ENCODE assay signal across 30 cellular contexts in the genomic region with DNA sequence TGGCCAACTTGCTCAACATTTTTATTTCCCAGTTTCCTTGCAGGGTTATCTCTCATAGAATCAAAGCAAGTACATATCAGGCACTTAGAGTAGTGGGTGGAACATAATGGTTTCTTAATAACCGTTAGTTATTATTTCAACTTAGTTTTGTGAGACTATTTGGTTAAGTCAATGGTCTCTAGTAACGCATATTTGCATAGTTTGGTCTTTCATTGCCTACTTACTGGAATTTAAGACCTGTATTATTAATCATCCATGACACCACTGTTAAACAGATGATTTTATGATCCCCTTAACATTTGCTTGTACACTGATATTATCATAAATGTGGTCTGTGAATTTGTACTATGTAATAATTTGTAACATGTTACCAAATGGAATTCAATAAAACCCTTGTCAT.
"Had no signal": no experiment of that assay in that cellular context is flagged by ENCODE, and none has a peak within 500 bp of the region (broad histone marks: within the 10 kb centered on the region; RNA-seq: fewer than 3 reads in every experiment).

No MANE protein-coding gene starts in this region.

- H3K27ac ChIP-seq: adrenal gland, ascending aorta, body of pancreas, brain microvascular endothelial cell, breast epithelium, cardiac muscle cell had no signal

- H3K4me3 ChIP-seq: adrenal gland, ascending aorta, body of pancreas, breast epithelium, cardiac muscle cell had no signal

- H3K9me3 ChIP-seq: adrenal gland, ascending aorta, body of pancreas, breast epithelium had no signal

- ATAC-seq: activated naive CD4-positive, alpha-beta T cell treated with anti-CD3 and anti-CD28 coated beads, Interleukin-2, amount 50 U/mL, for 72 hours; activated naive CD8-positive, alpha-beta T cell treated with anti-CD3 and anti-CD28 coated beads, Interleukin-2, amount 50 U/mL, for 24 hours; activated T-cell treated with anti-CD3 and anti-CD28 coated beads, Interleukin-2, amount 50 U/mL, for 4 hours; activated T-cell treated with anti-CD3 and anti-CD28 coated beads, Interleukin-2, amount 50 U/mL, for 72 hours; activated T-helper 17 cell treated with anti-CD3 and anti-CD28 coated beads, Interleukin-2, amount 50 U/mL, for 72 hours; body of pancreas had no signal

- DNase-seq: activated effector memory CD4-positive, alpha-beta T cell treated with anti-CD3 and anti-CD28 coated beads, Interleukin-2, amount 50 U/mL, for 16 hours; activated effector memory CD4-positive, alpha-beta T cell treated with Interleukin-2 at 50 U/mL for 16 hours; activated gamma-delta T cell; activated gamma-delta T cell treated with Interleukin-2 at 50 U/mL for 16 hours; activated naive CD4-positive, alpha-beta T cell; activated naive CD4-positive, alpha-beta T cell treated with anti-CD3 and anti-CD28 coated beads for 36 hours; activated naive CD4-positive, alpha-beta T cell treated with anti-CD3 and anti-CD28 coated beads, Interleukin-2, amount 10 ng/mL, durations not matched to agents 7 days and 5 days; activated naive CD4-positive, alpha-beta T cell treated with anti-CD3 and anti-CD28 coated beads, Interleukin-2, amount 50 U/mL, for 16 hours; activated naive CD4-positive, alpha-beta T cell treated with Interleukin-2 at 50 U/mL for 16 hours; activated naive CD8-positive, alpha-beta T cell treated with anti-CD3 and anti-CD28 coated beads for 36 hours; activated naive CD8-positive, alpha-beta T cell treated with anti-CD3 and anti-CD28 coated beads, Interleukin-2, amount 10 ng/mL, durations not matched to agents 7 days and 5 days; activated naive CD8-positive, alpha-beta T cell treated with anti-CD3 and anti-CD28 coated beads, Interleukin-2, amount 50 U/mL, for 24 hours; activated T-cell treated with anti-CD3 and anti-CD28 coated beads, Interleukin-2, amount 50 U/mL, for 24 hours; activated T-cell treated with anti-CD3 and anti-CD28 coated beads, Interleukin-2, amount 50 U/mL, for 4 hours; activated T-cell treated with anti-CD3 and anti-CD28 coated beads, Interleukin-2, amount 50 U/mL, for 48 hours; activated T-cell treated with anti-CD3 and anti-CD28 coated beads, Interleukin-2, amount 50 U/mL, for 72 hours; adrenal gland; amygdala; anterior cingulate cortex; aorta; body of pancreas; brain microvascular endothelial cell; caudate nucleus; central memory CD4-positive, alpha-beta T cell; cerebellar nuclear complex had no signal

- H3K36me3 ChIP-seq: adrenal gland, ascending aorta, brain microvascular endothelial cell, breast epithelium, cardiac muscle cell had no signal
